ENCODE assay signal across 2 cellular contexts in the genomic region with DNA sequence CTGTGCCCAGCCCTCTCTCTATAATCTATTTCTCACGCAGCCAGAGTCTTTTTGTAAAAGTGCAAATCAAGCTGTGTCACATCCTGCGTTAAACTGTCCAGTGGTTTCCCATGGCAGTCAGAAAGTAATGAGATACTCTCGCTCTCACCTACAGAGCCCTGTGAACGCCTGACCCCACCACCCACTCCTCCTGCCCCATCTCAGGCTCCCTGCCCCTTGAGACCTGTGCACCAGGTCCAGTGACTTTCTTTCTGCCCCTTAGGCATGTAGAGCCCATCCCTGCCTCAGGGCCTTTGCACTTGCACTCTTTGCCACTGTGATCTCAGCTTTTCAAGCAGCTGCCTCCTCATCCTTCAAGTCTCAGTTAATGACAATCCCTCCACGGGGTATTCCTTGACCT.
TF ChIP-seq lines count a peak whose summit lies in the region.

No MANE protein-coding gene starts in this region.

TF ChIP-seq in K562, 482 proteins besides CTCF, POLR2A, EP300 and RAD21 (continued from another document):
- TF ChIP-seq, protein P1, sequence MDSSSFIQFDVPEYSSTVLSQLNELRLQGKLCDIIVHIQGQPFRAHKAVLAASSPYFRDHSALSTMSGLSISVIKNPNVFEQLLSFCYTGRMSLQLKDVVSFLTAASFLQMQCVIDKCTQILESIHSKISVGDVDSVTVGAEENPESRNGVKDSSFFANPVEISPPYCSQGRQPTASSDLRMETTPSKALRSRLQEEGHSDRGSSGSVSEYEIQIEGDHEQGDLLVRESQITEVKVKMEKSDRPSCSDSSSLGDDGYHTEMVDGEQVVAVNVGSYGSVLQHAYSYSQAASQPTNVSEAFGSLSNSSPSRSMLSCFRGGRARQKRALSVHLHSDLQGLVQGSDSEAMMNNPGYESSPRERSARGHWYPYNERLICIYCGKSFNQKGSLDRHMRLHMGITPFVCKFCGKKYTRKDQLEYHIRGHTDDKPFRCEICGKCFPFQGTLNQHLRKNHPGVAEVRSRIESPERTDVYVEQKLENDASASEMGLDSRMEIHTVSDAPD (CRISPR knock-in tag; IDR thresholded peaks at IDR 0.05): no peak
- TF ChIP-seq BCOR (IDR thresholded peaks at IDR 0.05) (0 out of 2 replicates have a peak, but pooled peaks have one; percentile 33), RBM25 (IDR thresholded peaks at IDR 0.05; ENCODE audit: low read depth, low read length, severe bottlenecking) (peak; percentile 27)

TF ChIP-seq in HEK293T, 16 proteins besides CTCF, POLR2A, EP300 and RAD21:
- TF ChIP-seq ZNF384 (IDR thresholded peaks at IDR 0.05) (no peak), L3MBTL2 (conservative IDR thresholded peaks at IDR 0.05) (no peak)
- TF ChIP-seq, protein P2, sequence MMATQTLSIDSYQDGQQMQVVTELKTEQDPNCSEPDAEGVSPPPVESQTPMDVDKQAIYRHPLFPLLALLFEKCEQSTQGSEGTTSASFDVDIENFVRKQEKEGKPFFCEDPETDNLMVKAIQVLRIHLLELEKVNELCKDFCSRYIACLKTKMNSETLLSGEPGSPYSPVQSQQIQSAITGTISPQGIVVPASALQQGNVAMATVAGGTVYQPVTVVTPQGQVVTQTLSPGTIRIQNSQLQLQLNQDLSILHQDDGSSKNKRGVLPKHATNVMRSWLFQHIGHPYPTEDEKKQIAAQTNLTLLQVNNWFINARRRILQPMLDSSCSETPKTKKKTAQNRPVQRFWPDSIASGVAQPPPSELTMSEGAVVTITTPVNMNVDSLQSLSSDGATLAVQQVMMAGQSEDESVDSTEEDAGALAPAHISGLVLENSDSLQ (IDR thresholded peaks at IDR 0.05): no peak
